14 cellular contexts compared by ENCODE assay signal in the genomic region with DNA sequence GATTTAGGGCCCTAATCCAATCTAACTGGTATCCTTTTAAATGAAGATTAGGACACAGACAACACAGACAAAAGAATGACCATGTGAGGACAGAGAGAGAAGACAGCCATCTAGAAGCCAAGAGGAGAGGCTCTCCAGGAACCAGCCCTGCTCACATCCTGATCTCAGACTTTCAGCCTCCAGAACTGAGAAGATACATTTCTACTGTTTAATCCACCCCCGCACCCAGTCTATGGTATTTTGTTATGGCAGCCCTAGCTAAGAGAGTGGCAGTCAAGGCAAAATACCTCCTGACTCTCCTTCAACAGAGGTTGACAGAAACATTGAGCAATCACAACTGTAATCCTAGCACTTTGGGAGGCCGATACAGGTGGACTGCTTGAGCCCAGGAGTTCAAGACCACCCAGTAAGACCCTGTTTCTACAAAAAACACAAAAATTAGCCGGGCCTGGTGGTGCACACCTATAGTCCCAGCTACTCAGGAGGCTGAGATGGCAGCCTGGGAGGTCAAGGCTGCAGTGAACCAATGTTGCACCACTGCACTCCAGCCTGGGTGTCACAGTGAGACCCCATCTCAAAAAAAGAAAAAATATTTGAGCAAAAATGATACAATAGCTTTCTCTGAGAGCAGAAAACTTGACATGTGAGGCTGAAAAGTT. TPM values are rescaled to one million over a fixed set of nuclear protein-coding genes. Genes with fewer than 3 reads are reported as not detected.
DNase-seq lines count a peak whose midpoint lies in the region; ATAC-seq lines count a peak whose summit lies in the region.
"Had no signal": no experiment of that assay in that cellular context is flagged by ENCODE, and none has a peak within 500 bp of the region (broad histone marks: within the 10 kb centered on the region; RNA-seq: fewer than 3 reads in every experiment).

No MANE protein-coding gene starts in this region.

- intact Hi-C loops in activated CD4-positive, alpha-beta memory T cell treated with anti-CD3 and anti-CD28 coated beads for 36 hours (cut with micrococcal nuclease), result no loop called here
- intact Hi-C loops in left ventricle myocardium superior (cut with micrococcal nuclease), result no loop called here

- no peak overlapping the region for H3K27ac ChIP-seq in trophoblast cell (ENCODE audit: low read depth, low read length)

- no peaks in the 10 kb centered on the region for H3K27me3 Mint-ChIP-seq in activated CD4-positive, alpha-beta memory T cell treated with anti-CD3 and anti-CD28 coated beads for 36 hours
- H3K27me3 Mint-ChIP-seq in activated CD4-positive, alpha-beta memory T cell treated with anti-CD3 and anti-CD28 coated beads, Interleukin-2, amount 10 ng/mL, durations not matched to agents 7 days and 5 days, result no peaks in the 10 kb centered on the region
- H3K27me3 Mint-ChIP-seq in T-helper 17 cell, result no peaks in the 10 kb centered on the region

- POLR2A ChIA-PET in activated CD4-positive, alpha-beta memory T cell treated with anti-CD3 and anti-CD28 coated beads for 36 hours (lab: Charles Lee), result no interaction called here
- POLR2A ChIA-PET in activated CD4-positive, alpha-beta memory T cell treated with anti-CD3 and anti-CD28 coated beads, Interleukin-2, amount 10 ng/mL, durations not matched to agents 7 days and 5 days (lab: Charles Lee), result no interaction called here

- no peak overlapping the region for H2BK12ac ChIP-seq in trophoblast cell (ENCODE audit: low read length)

- H3K14ac ChIP-seq in trophoblast cell (ENCODE audit: low read length), result no peak overlapping the region

- peaks cover 8% of the 10 kb centered on the region for H3K36me3 Mint-ChIP-seq in activated CD4-positive, alpha-beta memory T cell treated with anti-CD3 and anti-CD28 coated beads for 36 hours
- H3K36me3 Mint-ChIP-seq in activated CD4-positive, alpha-beta memory T cell treated with anti-CD3 and anti-CD28 coated beads, Interleukin-2, amount 10 ng/mL, durations not matched to agents 7 days and 5 days (ENCODE audit: low read depth), result peaks cover 15% of the 10 kb centered on the region
- H3K36me3 Mint-ChIP-seq in T-helper 17 cell (ENCODE audit: low read depth), result no peaks in the 10 kb centered on the region

- no peak overlapping the region for H4K12ac ChIP-seq in trophoblast cell (ENCODE audit: low read depth, low read length)

- H3K4me3 ChIP-seq in trophoblast cell (ENCODE audit: low read depth, low read length), result no peak overlapping the region

- no peak for DNase-seq in activated CD4-positive, alpha-beta memory T cell treated with anti-CD3 and anti-CD28 coated beads for 36 hours
- DNase-seq in activated CD4-positive, alpha-beta memory T cell treated with anti-CD3 and anti-CD28 coated beads, Interleukin-2, amount 10 ng/mL, durations not matched to agents 7 days and 5 days, result no peak
- DNase-seq in T-helper 17 cell (no peak), left ventricle myocardium superior (no peak), trophoblast cell (no peak), NCI-H2171 treated with DMSO at 0.1 percent for 48 hours (lab: John Stamatoyannopoulos, UW) (no peak), HPDE6-E6E7 (ENCODE audit: extremely low spot score) (no peak)
- DNase-seq: aorta, Calu3, islet precursor cell, KBM-7, NCI-H1436, NCI-H510A treated with DMSO at 0.1 percent for 48 hours had no signal

- no peak overlapping the region for H3K18ac ChIP-seq in trophoblast cell (ENCODE audit: low read length)

- no peak overlapping the region for H4K8ac ChIP-seq in trophoblast cell (ENCODE audit: low read depth, low read length)

- H3K4ac ChIP-seq in trophoblast cell (ENCODE audit: low read depth, low read length), result peak overlapping the region; percentile 15

- H3K4me1 ChIP-seq in trophoblast cell (ENCODE audit: control insufficient read depth in 1 of 2, insufficient read depth in 2 of 2, low read length in 2 of 2), result peaks cover 0 to 2% of the 10 kb centered on the region in 2 experiments

- no CpG with 5 or more reads among the region's 3 CpGs for WGBS in trophoblast cell (ENCODE audit: extremely low coverage, insufficient coverage, insufficient read length)

- no peaks in the 10 kb centered on the region for H3K36me3 ChIP-seq in trophoblast cell (ENCODE audit: control insufficient read depth in 1 of 2, insufficient read depth in 2 of 2, low read length in 2 of 2)

- no peak overlapping the region for H4K91ac ChIP-seq in trophoblast cell (ENCODE audit: low read depth, low read length)

- H3K9ac ChIP-seq in trophoblast cell (ENCODE audit: low read length), result no peak overlapping the region

- H2BK120ac ChIP-seq in trophoblast cell (ENCODE audit: insufficient read depth, low read length, poor library complexity), result no peak overlapping the region

- no peaks in the 10 kb centered on the region for H3K9me3 ChIP-seq in T-helper 17 cell (ENCODE audit: control insufficient read depth, low read length, poor library complexity, severe bottlenecking)
- H3K9me3 ChIP-seq in trophoblast cell (ENCODE audit: insufficient read depth, low read depth, low read length), result no peaks in the 10 kb centered on the region

- no peak overlapping the region for H3K4me3 Mint-ChIP-seq in activated CD4-positive, alpha-beta memory T cell treated with anti-CD3 and anti-CD28 coated beads for 36 hours
- H3K4me3 Mint-ChIP-seq in activated CD4-positive, alpha-beta memory T cell treated with anti-CD3 and anti-CD28 coated beads, Interleukin-2, amount 10 ng/mL, durations not matched to agents 7 days and 5 days, result no peak overlapping the region
- H3K4me3 Mint-ChIP-seq in T-helper 17 cell, result no peak overlapping the region

- H3K27ac Mint-ChIP-seq in activated CD4-positive, alpha-beta memory T cell treated with anti-CD3 and anti-CD28 coated beads for 36 hours, result peak overlapping the region; percentile 6
- no peak overlapping the region for H3K27ac Mint-ChIP-seq in activated CD4-positive, alpha-beta memory T cell treated with anti-CD3 and anti-CD28 coated beads, Interleukin-2, amount 10 ng/mL, durations not matched to agents 7 days and 5 days
- peak overlapping the region; percentile 57 for H3K27ac Mint-ChIP-seq in T-helper 17 cell

- peaks cover 46% of the 10 kb centered on the region for H3K4me1 Mint-ChIP-seq in activated CD4-positive, alpha-beta memory T cell treated with anti-CD3 and anti-CD28 coated beads for 36 hours (ENCODE audit: low read depth)
- H3K4me1 Mint-ChIP-seq in activated CD4-positive, alpha-beta memory T cell treated with anti-CD3 and anti-CD28 coated beads, Interleukin-2, amount 10 ng/mL, durations not matched to agents 7 days and 5 days, result peaks cover 7% of the 10 kb centered on the region
- H3K4me1 Mint-ChIP-seq in T-helper 17 cell, result peaks cover 28% of the 10 kb centered on the region

- H3K79me1 ChIP-seq in trophoblast cell (ENCODE audit: low read length), result no peaks in the 10 kb centered on the region

- no peak overlapping the region for H2AK5ac ChIP-seq in trophoblast cell (ENCODE audit: low read length)

- H2BK5ac ChIP-seq in trophoblast cell (ENCODE audit: low read depth, low read length, poor library complexity), result no peak overlapping the region

- H3K9me3 Mint-ChIP-seq in activated CD4-positive, alpha-beta memory T cell treated with anti-CD3 and anti-CD28 coated beads for 36 hours, result no peaks in the 10 kb centered on the region
- H3K9me3 Mint-ChIP-seq in activated CD4-positive, alpha-beta memory T cell treated with anti-CD3 and anti-CD28 coated beads, Interleukin-2, amount 10 ng/mL, durations not matched to agents 7 days and 5 days, result no peaks in the 10 kb centered on the region

- CTCF ChIA-PET in activated CD4-positive, alpha-beta memory T cell treated with anti-CD3 and anti-CD28 coated beads for 36 hours (lab: Charles Lee), result interaction anchor here (0.6 kb wide), 1 partner anchor 185 kb away, joined by 3 read pairs; no protein-coding TSS in a partner anchor
- CTCF ChIA-PET in activated CD4-positive, alpha-beta memory T cell treated with anti-CD3 and anti-CD28 coated beads, Interleukin-2, amount 10 ng/mL, durations not matched to agents 7 days and 5 days (lab: Charles Lee), result no interaction called here

- H3K27me3 ChIP-seq in trophoblast cell (ENCODE audit: insufficient read depth, low read length), result no peaks in the 10 kb centered on the region

- H3K23ac ChIP-seq in trophoblast cell (ENCODE audit: low read length), result no peak overlapping the region

- ATAC-seq in T-helper 17 cell (no peak), left ventricle myocardium superior (peak; percentile 42), GM19328 (IDR thresholded peaks at IDR 0.05; ENCODE audit: unreplicated experiment) (no peak)

- H3K4me2 ChIP-seq in trophoblast cell (ENCODE audit: low read length), result no peak overlapping the region

- peaks cover 2% of the 10 kb centered on the region for H3K79me2 ChIP-seq in trophoblast cell (ENCODE audit: control insufficient read depth, insufficient read depth, low read length, poor library complexity)

- no peak overlapping the region for H2AFZ ChIP-seq in trophoblast cell (ENCODE audit: insufficient read depth, low read length, poor library complexity)

RNA-seq across cellular contexts. Expression of a gene that starts 34.7 kb away (rescaled TPM):
- 10 to 100 TPM; 62.9 to 64.7 TPM for total RNA-seq in activated CD4-positive, alpha-beta memory T cell treated with anti-CD3 and anti-CD28 coated beads for 36 hours
- total RNA-seq in activated CD4-positive, alpha-beta memory T cell treated with anti-CD3 and anti-CD28 coated beads, Interleukin-2, amount 10 ng/mL, durations not matched to agents 7 days and 5 days, result 10 to 100 TPM; 63.7 to 65.1 TPM
- 10 to 100 TPM; 55.2 to 61.8 TPM for total RNA-seq in T-helper 17 cell
- total RNA-seq in left ventricle myocardium superior, result 45.2 TPM
- polyA plus RNA-seq in trophoblast cell (2013), result 21.7 and 22.9 TPM in 2 replicates
